Comparison of ENCODE assay signal across 14 cellular contexts in the genomic region with DNA sequence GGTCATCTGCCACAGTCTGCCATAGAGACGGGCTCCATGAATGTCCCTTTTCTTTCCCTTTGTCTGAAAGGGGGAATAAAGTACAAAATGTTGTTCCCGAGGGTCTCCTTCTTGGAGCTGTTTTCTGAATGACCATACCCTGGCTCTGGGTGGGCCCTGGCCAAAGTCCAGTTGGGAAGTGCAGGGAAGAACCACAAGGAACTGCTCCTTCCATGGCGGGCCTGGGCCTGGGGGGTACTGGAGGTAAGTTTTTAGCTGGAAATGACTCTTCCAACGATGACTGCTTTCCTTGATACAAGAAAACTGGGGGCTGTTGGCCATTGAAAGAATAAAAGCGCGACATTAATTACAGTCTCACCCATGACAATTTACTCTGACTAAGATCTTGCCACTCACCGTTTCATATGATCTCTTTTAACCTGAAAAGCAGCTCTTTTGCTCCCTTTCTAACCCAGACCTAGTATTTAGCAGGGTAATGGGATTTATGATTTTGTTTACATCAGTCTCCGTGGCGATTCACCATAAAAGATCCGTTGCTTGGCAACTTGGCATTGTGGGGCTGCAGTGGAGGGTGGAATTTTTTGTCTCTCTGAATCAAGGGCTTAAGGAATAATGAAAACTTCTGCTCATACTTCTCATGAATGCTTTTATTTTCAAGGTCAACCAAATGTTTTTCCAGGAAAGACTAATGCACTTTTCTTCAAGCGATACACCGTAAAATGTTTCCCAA.
DNase-seq lines count a peak whose midpoint lies in the region.
"Had no signal": no experiment of that assay in that cellular context is flagged by ENCODE, and none has a peak within 500 bp of the region (broad histone marks: within the 10 kb centered on the region; RNA-seq: fewer than 3 reads in every experiment).

No MANE protein-coding gene starts in this region.

- DNase-seq in DMS79 treated with DMSO at 0.1 percent for 48 hours (lab: John Stamatoyannopoulos, UW) (peak; percentile 22), DMS79 (lab: John Stamatoyannopoulos, UW) (no peak), NCI-H748 treated with DMSO at 0.1 percent for 48 hours (lab: John Stamatoyannopoulos, UW) (peak; percentile 90), iris pigment epithelial cell (ENCODE audit: low read depth) (peak; percentile 7), superior temporal gyrus (ENCODE audit: extremely low spot score) (peak; percentile 13), cerebellar cortex (ENCODE audit: low spot score) (no peak), NCI-H1694 (lab: John Stamatoyannopoulos, UW) (no peak), NK-92 (lab: John Stamatoyannopoulos, UW; ENCODE audit: unreplicated experiment) (no peak)
- DNase-seq: activated CD8-positive, alpha-beta T cell treated with anti-CD3 and anti-CD28 coated beads, Interleukin-2, amount 10 ng/mL, durations not matched to agents 7 days and 5 days; adrenal gland; gastrocnemius medialis; NCI-H2171 treated with DMSO at 0.1 percent for 48 hours; occipital lobe; stimulated activated CD4-positive, alpha-beta T cell treated with anti-CD3 and anti-CD28 coated beads, Interleukin-4, amount 100 ng/mL, for 24 hours had no signal

Comparison
In these comparisons a context has a peak if more than half of its experiments do, and no peak if none do; other contexts are left out.
1. DNase-seq: peak in DMS79 treated with DMSO at 0.1 percent for 48 hours (single experiment), NCI-H748 treated with DMSO at 0.1 percent for 48 hours (single experiment), iris pigment epithelial cell (single experiment) and superior temporal gyrus (single experiment); none in DMS79 (single experiment), cerebellar cortex (single experiment), NCI-H1694 (single experiment) and NK-92 (single experiment).